Comparison of ENCODE assay signal across 2 cellular contexts in genomic region chrX:23790147-23790497, GRCh38.
TF ChIP-seq lines count a peak whose summit lies in the region.

No MANE protein-coding gene starts in this region.

TF ChIP-seq in GM12891, 5 proteins besides CTCF, POLR2A, EP300 and RAD21 (continued from another document):
- TF ChIP-seq PAX5 (IDR thresholded peaks at IDR 0.05; ENCODE audit: insufficient read depth, low read length, severe bottlenecking) (no peak), SPI1 (IDR thresholded peaks at IDR 0.05; ENCODE audit: low read depth, low read length) (no peak), POU2F2 (IDR thresholded peaks at IDR 0.05; ENCODE audit: low read depth, low read length) (no peak), TAF1 (IDR thresholded peaks at IDR 0.05; ENCODE audit: low read depth, low read length) (no peak)

TF ChIP-seq in GM12878, 131 proteins besides CTCF, POLR2A, EP300 and RAD21:
- peak; percentile 66 for TF ChIP-seq BCL3 (IDR thresholded peaks at IDR 0.05; ENCODE audit: borderline replicate concordance, insufficient read depth, low read depth, low read length, poor library complexity, severe bottlenecking)
- TF ChIP-seq MYC (IDR thresholded peaks at IDR 0.05; ENCODE audit: insufficient read depth, insufficient read length, insufficient replicate concordance, low read length, severe bottlenecking): no peak
TF ChIP-seq in GM12878: peak in this region for 1.
